15 cellular contexts compared by ENCODE assay signal in the genomic region with DNA sequence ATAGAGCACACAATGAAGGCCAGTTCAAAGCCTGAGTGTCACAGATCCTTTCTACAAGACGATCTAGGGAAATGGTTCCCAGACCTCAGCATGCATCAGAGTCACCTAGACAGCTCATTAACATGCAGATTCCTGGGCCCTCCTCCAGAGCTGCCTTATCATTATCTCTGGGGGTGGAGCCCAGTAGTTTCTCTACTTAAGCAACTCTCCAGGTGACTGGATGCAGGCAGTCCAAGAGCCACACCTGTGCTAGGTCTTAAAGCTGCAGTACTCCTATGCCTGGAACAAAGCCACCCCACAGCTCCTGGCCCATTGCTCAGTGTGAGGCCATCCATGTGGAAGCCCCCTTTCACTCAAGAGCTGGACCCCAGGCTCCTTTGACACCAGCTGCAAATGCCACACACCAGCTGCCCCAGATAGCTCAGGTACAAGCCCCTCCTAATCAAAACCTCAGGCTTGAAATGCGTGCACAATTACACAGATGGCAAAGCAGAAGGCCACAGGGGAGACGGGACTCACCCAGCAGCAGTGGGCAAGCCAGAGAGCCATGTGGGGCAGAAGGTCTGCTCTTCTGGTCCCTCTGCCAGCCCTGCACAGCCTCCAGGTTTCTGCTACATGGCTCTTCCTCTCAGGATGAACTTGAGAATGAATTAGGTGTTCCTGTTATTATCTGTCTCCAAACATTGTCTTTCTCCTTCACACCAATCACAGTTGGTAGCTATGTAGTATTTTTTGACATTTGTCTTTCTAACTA.
DNase-seq lines count a peak whose midpoint lies in the region; ATAC-seq, FAIRE-seq and TF ChIP-seq lines count a peak whose summit lies in the region.
"Had no signal": no experiment of that assay in that cellular context is flagged by ENCODE, and none has a peak within 500 bp of the region (broad histone marks: within the 10 kb centered on the region; RNA-seq: fewer than 3 reads in every experiment).

No MANE protein-coding gene starts in this region.

- intact Hi-C loops in mucosa of descending colon (cut with DNase I, micrococcal nuclease), result no loop called here

- H4K8ac ChIP-seq in H9 (replicated peaks; ENCODE audit: insufficient read length, low read depth, low read length), result no peak overlapping the region

- H3K4me2 ChIP-seq in H9 (ENCODE audit: insufficient read depth, insufficient read length, low read length), result no peak overlapping the region

- H3K4me1 Mint-ChIP-seq in H9, result peaks cover 26 to 36% of the 10 kb centered on the region in 2 experiments
- H3K4me1 Mint-ChIP-seq: activated CD4-positive, alpha-beta T cell treated with anti-CD3 and anti-CD28 coated beads, Interleukin-2, amount 10 ng/mL, durations not matched to agents 24 days and 14 days; activated naive CD4-positive, alpha-beta T cell treated with anti-CD3 and anti-CD28 coated beads, Interleukin-2, amount 10 ng/mL, durations not matched to agents 7 days and 5 days had no signal

- no peak overlapping the region for H3K4ac ChIP-seq in H9 (ENCODE audit: low read depth, low read length)

- FAIRE-seq in RCC 7860 (lab: Jason Lieb, UNC), result no peak

- H3T11ph ChIP-seq in H9 (ENCODE audit: low read length), result no peak overlapping the region

- H3K79me2 ChIP-seq in H9 (ENCODE audit: insufficient read depth, low read length), result no peaks in the 10 kb centered on the region

- H3K27ac ChIP-seq in H9 (ENCODE audit: insufficient read length, low read depth, low read length), result no peak overlapping the region
- H3K27ac ChIP-seq: ovary, transverse colon had no signal

- H3K4me1 ChIP-seq in H9 (ENCODE audit: insufficient read depth, low read length) (peaks cover 6% of the 10 kb centered on the region; the same call in 1 of the 2 replicates), mucosa of descending colon (ENCODE audit: low read depth) (no peaks in the 10 kb centered on the region)
- H3K4me1 ChIP-seq: transverse colon had no signal

- no peak overlapping the region for H2BK20ac ChIP-seq in H9 (ENCODE audit: low read depth, low read length, poor library complexity, severe bottlenecking)

- no peak overlapping the region for H2BK120ac ChIP-seq in H9 (ENCODE audit: low read depth, low read length, poor library complexity, severe bottlenecking)

- H2BK12ac ChIP-seq in H9 (ENCODE audit: insufficient read length, low read depth, low read length), result no peak overlapping the region

- no CpG with 5 or more reads among the region's 3 CpGs for WGBS in H9 (ENCODE audit: extremely low coverage, insufficient read length, low lambda C conversion rate)

- H3K23me2 ChIP-seq in H9 (ENCODE audit: insufficient read length, low read depth, low read length, poor library complexity, severe bottlenecking), result no peaks in the 10 kb centered on the region

- no peaks in the 10 kb centered on the region for H4K20me1 ChIP-seq in H9 (ENCODE audit: control insufficient read depth, insufficient read depth, insufficient read length)

- DNase-seq in H9, result peak; percentile 84
- DNase-seq in NCI-H526 (lab: John Stamatoyannopoulos, UW), result peak; percentile 37 to 65
- peak; percentile 91 for DNase-seq in epithelial cell of esophagus (ENCODE audit: low read depth)
- DNase-seq in mucosa of descending colon, result peak in 2 of 3 donors; percentile 23
- no peak for DNase-seq in dedifferentiated amniotic fluid mesenchymal stem cell (ENCODE audit: extremely low spot score)
- DNase-seq in RCC 7860 (ENCODE audit: low spot score), result no peak
- no peak for DNase-seq in DMS114 treated with DMSO at 0.1 percent for 48 hours (lab: John Stamatoyannopoulos, UW; ENCODE audit: unreplicated experiment)
- DNase-seq: activated T-cell treated with anti-CD3 and anti-CD28 coated beads for 4 hours, HFFc6, NCI-H1048, ovary had no signal

- H3K27me3 Mint-ChIP-seq in H9 (ENCODE audit: low read depth), result no peaks in the 10 kb centered on the region

- no peak for TF ChIP-seq CTCF in H9 (conservative IDR thresholded peaks at IDR 0.05)
- no peak for TF ChIP-seq CTCF in epithelial cell of esophagus (IDR thresholded peaks at IDR 0.05; ENCODE audit: insufficient read depth, low read depth, low read length, missing control alignments)
- TF ChIP-seq CTCF in mucosa of descending colon (IDR thresholded peaks at IDR 0.05), result no peak

- H3K9ac ChIP-seq in H9 (ENCODE audit: extremely low read depth, insufficient read length, low read length), result no peak overlapping the region

- H2AFZ ChIP-seq in H9 (ENCODE audit: low read length), result no peak overlapping the region

- no peak overlapping the region for H2BK15ac ChIP-seq in H9 (ENCODE audit: low read depth, low read length)

- no peak overlapping the region for H3K4me3 Mint-ChIP-seq in H9
- H3K4me3 Mint-ChIP-seq: activated CD4-positive, alpha-beta T cell treated with anti-CD3 and anti-CD28 coated beads, Interleukin-2, amount 10 ng/mL, durations not matched to agents 24 days and 14 days; activated naive CD4-positive, alpha-beta T cell treated with anti-CD3 and anti-CD28 coated beads, Interleukin-2, amount 10 ng/mL, durations not matched to agents 7 days and 5 days; HFFc6 had no signal

- no peak overlapping the region for H3K14ac ChIP-seq in H9 (ENCODE audit: insufficient read depth, low read length)

- peak overlapping the region in 1 of 3 experiments; percentile 6; a peak in 1 of 7 replicates for H3K27ac Mint-ChIP-seq in H9
- H3K27ac Mint-ChIP-seq: activated CD4-positive, alpha-beta T cell treated with anti-CD3 and anti-CD28 coated beads, Interleukin-2, amount 10 ng/mL, durations not matched to agents 24 days and 14 days; activated naive CD4-positive, alpha-beta T cell treated with anti-CD3 and anti-CD28 coated beads, Interleukin-2, amount 10 ng/mL, durations not matched to agents 7 days and 5 days; HFFc6 had no signal

- H3K9me3 ChIP-seq in H9 (ENCODE audit: control insufficient read depth, low read depth, low read length) (no peaks in the 10 kb centered on the region), mucosa of descending colon (no peaks in the 10 kb centered on the region)
- H3K9me3 ChIP-seq: ovary, transverse colon had no signal

- no peaks in the 10 kb centered on the region for H3K79me1 ChIP-seq in H9 (ENCODE audit: insufficient read depth, low read depth, low read length, poor library complexity, severe bottlenecking)

- no peak overlapping the region for H3K23ac ChIP-seq in H9 (ENCODE audit: insufficient read length, low read depth, low read length)

- H4K91ac ChIP-seq in H9 (ENCODE audit: insufficient read length, low read depth, low read length), result no peak overlapping the region

- H2BK5ac ChIP-seq in H9 (ENCODE audit: insufficient read length, low read length), result no peak overlapping the region

- H4K5ac ChIP-seq in H9 (ENCODE audit: insufficient read length, low read depth, low read length), result no peak overlapping the region

- H3K36me3 Mint-ChIP-seq in H9 (ENCODE audit: insufficient read depth in 1 of 3, low read depth in 3 of 3), result no peaks in the 10 kb centered on the region
- H3K36me3 Mint-ChIP-seq: activated naive CD4-positive, alpha-beta T cell treated with anti-CD3 and anti-CD28 coated beads, Interleukin-2, amount 10 ng/mL, durations not matched to agents 7 days and 5 days had no signal

- H3K18ac ChIP-seq in H9 (ENCODE audit: insufficient read length, low read depth, low read length), result no peak overlapping the region

- no peak overlapping the region for H3K56ac ChIP-seq in H9 (ENCODE audit: insufficient read length, low read depth, low read length)

- H3K4me3 ChIP-seq in epithelial cell of esophagus (ENCODE audit: low read length) (no peak overlapping the region), mucosa of descending colon (no peak overlapping the region)
- H3K4me3 ChIP-seq: ovary, transverse colon had no signal

- no peaks in the 10 kb centered on the region for H3K27me3 ChIP-seq in H9 (ENCODE audit: insufficient read depth, low read length)
- H3K27me3 ChIP-seq: ovary, transverse colon had no signal

- H3K9me3 Mint-ChIP-seq in H9, result no peaks in the 10 kb centered on the region
- H3K9me3 Mint-ChIP-seq: activated CD4-positive, alpha-beta T cell treated with anti-CD3 and anti-CD28 coated beads, Interleukin-2, amount 10 ng/mL, durations not matched to agents 24 days and 14 days; activated naive CD4-positive, alpha-beta T cell treated with anti-CD3 and anti-CD28 coated beads, Interleukin-2, amount 10 ng/mL, durations not matched to agents 7 days and 5 days; HFFc6 had no signal

- ATAC-seq in mucosa of descending colon (peak; percentile 94), GM18909 (IDR thresholded peaks at IDR 0.05; ENCODE audit: poor library complexity, unreplicated experiment) (no peak)

- H2AK5ac ChIP-seq in H9 (ENCODE audit: insufficient read length, low read length), result no peak overlapping the region

- H3K36me3 ChIP-seq in mucosa of descending colon (ENCODE audit: low read depth), result no peaks in the 10 kb centered on the region
- H3K36me3 ChIP-seq: ovary, transverse colon had no signal

Comparison
In these comparisons a context has a peak if more than half of its experiments do, and no peak if none do; other contexts are left out.
1. DNase-seq: peak in H9 (single experiment), NCI-H526 (2 of 2), epithelial cell of esophagus (single experiment) and mucosa of descending colon (2 of 3); none in dedifferentiated amniotic fluid mesenchymal stem cell (single experiment), RCC 7860 (single experiment) and DMS114 treated with DMSO at 0.1 percent for 48 hours (single experiment).